In genomic region chr7:55086413-55087201, GRCh38 we compare ENCODE assay signal across 1 cellular context.
TF ChIP-seq lines count a peak whose summit lies in the region.

No MANE protein-coding gene starts in this region.

TF ChIP-seq in HepG2, 621 proteins besides CTCF, POLR2A, EP300 and RAD21 (continued from another document and continues in another):
- TF ChIP-seq ZNF557 (CRISPR knock-in tag; IDR thresholded peaks at IDR 0.05) (no peak), RBFOX2 (IDR thresholded peaks at IDR 0.05; ENCODE audit: low read depth, low read length) (no peak), IRX3 (CRISPR knock-in tag; IDR thresholded peaks at IDR 0.05; ENCODE audit: borderline replicate concordance, low read depth) (no peak), NKX3-1 (CRISPR knock-in tag; IDR thresholded peaks at IDR 0.05) (no peak), REXO4 (CRISPR knock-in tag; IDR thresholded peaks at IDR 0.05; ENCODE audit: borderline replicate concordance) (no peak), ZNF543 (CRISPR knock-in tag; IDR thresholded peaks at IDR 0.05) (no peak), KMT2A (CRISPR knock-in tag; IDR thresholded peaks at IDR 0.05) (no peak), HNRNPK (IDR thresholded peaks at IDR 0.05; ENCODE audit: low read depth, low read length, poor library complexity, severe bottlenecking) (no peak), EHMT2 (IDR thresholded peaks at IDR 0.05; ENCODE audit: borderline replicate concordance, low read depth, low read length) (no peak), FOXP4 (CRISPR knock-in tag; IDR thresholded peaks at IDR 0.05) (peak; percentile 29; the same call in 1 of the 2 replicates), SIX1 (CRISPR knock-in tag; IDR thresholded peaks at IDR 0.05; ENCODE audit: borderline replicate concordance) (no peak), USF2 (IDR thresholded peaks at IDR 0.05; ENCODE audit: low read depth, low read length) (no peak), USF2 (CRISPR knock-in tag; IDR thresholded peaks at IDR 0.05; ENCODE audit: borderline replicate concordance) (no peak), CHD2 (IDR thresholded peaks at IDR 0.05; ENCODE audit: low read depth, low read length) (no peak), MATR3 (CRISPR knock-in tag; IDR thresholded peaks at IDR 0.05) (no peak), ZNF749 (CRISPR knock-in tag; IDR thresholded peaks at IDR 0.05; ENCODE audit: borderline replicate concordance) (no peak), PATZ1 (CRISPR knock-in tag; IDR thresholded peaks at IDR 0.05) (peak; percentile 26; the same call in 1 of the 2 replicates), GLMP (CRISPR knock-in tag; IDR thresholded peaks at IDR 0.05; ENCODE audit: borderline replicate concordance) (no peak), HNF1B (CRISPR knock-in tag; IDR thresholded peaks at IDR 0.05) (no peak), ZNF160 (CRISPR knock-in tag; IDR thresholded peaks at IDR 0.05) (no peak), ZFP36L1 (CRISPR knock-in tag; IDR thresholded peaks at IDR 0.05) (no peak), SNAI1 (CRISPR knock-in tag; IDR thresholded peaks at IDR 0.05; ENCODE audit: borderline replicate concordance) (no peak), HHEX (CRISPR knock-in tag; IDR thresholded peaks at IDR 0.05) (peak; percentile 49; the same call in 1 of the 2 replicates), RFX1 (IDR thresholded peaks at IDR 0.05) (no peak), CENPX (CRISPR knock-in tag; IDR thresholded peaks at IDR 0.05) (no peak), SNAPC2 (CRISPR knock-in tag; IDR thresholded peaks at IDR 0.05) (no peak), RFXANK (CRISPR knock-in tag; IDR thresholded peaks at IDR 0.05) (no peak), ZBTB2 (CRISPR knock-in tag; IDR thresholded peaks at IDR 0.05; ENCODE audit: low read depth) (no peak), ZNF883 (CRISPR knock-in tag; IDR thresholded peaks at IDR 0.05; ENCODE audit: not compliant biosample characterization) (no peak), ZNF251 (CRISPR knock-in tag; IDR thresholded peaks at IDR 0.05) (no peak), HNF4A (CRISPR knock-in tag; IDR thresholded peaks at IDR 0.05) (peak; percentile 17), RBAK (CRISPR knock-in tag; IDR thresholded peaks at IDR 0.05) (no peak), ZNF547 (CRISPR knock-in tag; IDR thresholded peaks at IDR 0.05) (no peak), ZNF737 (CRISPR knock-in tag; IDR thresholded peaks at IDR 0.05; ENCODE audit: borderline replicate concordance) (no peak), MBD4 (IDR thresholded peaks at IDR 0.05; ENCODE audit: borderline replicate concordance, low read length) (no peak), MAFG (CRISPR knock-in tag; IDR thresholded peaks at IDR 0.05) (no peak), ZNF615 (CRISPR knock-in tag; IDR thresholded peaks at IDR 0.05; ENCODE audit: borderline replicate concordance) (no peak), SRSF4 (IDR thresholded peaks at IDR 0.05; ENCODE audit: low read depth, low read length, poor library complexity, severe bottlenecking) (no peak), TRIM24 (CRISPR knock-in tag; IDR thresholded peaks at IDR 0.05) (no peak), SALL1 (CRISPR knock-in tag; IDR thresholded peaks at IDR 0.05) (peak; percentile 62; the same call in 1 of the 2 replicates), ZNF44 (CRISPR knock-in tag; IDR thresholded peaks at IDR 0.05) (no peak), CC2D1A (CRISPR knock-in tag; IDR thresholded peaks at IDR 0.05) (0 out of 2 replicates have a peak, but pooled peaks have one; percentile 33), ZNF549 (CRISPR knock-in tag; IDR thresholded peaks at IDR 0.05) (no peak)
- TF ChIP-seq, protein P1, sequence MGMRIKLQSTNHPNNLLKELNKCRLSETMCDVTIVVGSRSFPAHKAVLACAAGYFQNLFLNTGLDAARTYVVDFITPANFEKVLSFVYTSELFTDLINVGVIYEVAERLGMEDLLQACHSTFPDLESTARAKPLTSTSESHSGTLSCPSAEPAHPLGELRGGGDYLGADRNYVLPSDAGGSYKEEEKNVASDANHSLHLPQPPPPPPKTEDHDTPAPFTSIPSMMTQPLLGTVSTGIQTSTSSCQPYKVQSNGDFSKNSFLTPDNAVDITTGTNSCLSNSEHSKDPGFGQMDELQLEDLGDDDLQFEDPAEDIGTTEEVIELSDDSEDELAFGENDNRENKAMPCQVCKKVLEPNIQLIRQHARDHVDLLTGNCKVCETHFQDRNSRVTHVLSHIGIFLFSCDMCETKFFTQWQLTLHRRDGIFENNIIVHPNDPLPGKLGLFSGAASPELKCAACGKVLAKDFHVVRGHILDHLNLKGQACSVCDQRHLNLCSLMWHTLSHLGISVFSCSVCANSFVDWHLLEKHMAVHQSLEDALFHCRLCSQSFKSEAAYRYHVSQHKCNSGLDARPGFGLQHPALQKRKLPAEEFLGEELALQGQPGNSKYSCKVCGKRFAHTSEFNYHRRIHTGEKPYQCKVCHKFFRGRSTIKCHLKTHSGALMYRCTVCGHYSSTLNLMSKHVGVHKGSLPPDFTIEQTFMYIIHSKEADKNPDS (CRISPR knock-in tag; IDR thresholded peaks at IDR 0.05) = no peak
- TF ChIP-seq, protein P2, sequence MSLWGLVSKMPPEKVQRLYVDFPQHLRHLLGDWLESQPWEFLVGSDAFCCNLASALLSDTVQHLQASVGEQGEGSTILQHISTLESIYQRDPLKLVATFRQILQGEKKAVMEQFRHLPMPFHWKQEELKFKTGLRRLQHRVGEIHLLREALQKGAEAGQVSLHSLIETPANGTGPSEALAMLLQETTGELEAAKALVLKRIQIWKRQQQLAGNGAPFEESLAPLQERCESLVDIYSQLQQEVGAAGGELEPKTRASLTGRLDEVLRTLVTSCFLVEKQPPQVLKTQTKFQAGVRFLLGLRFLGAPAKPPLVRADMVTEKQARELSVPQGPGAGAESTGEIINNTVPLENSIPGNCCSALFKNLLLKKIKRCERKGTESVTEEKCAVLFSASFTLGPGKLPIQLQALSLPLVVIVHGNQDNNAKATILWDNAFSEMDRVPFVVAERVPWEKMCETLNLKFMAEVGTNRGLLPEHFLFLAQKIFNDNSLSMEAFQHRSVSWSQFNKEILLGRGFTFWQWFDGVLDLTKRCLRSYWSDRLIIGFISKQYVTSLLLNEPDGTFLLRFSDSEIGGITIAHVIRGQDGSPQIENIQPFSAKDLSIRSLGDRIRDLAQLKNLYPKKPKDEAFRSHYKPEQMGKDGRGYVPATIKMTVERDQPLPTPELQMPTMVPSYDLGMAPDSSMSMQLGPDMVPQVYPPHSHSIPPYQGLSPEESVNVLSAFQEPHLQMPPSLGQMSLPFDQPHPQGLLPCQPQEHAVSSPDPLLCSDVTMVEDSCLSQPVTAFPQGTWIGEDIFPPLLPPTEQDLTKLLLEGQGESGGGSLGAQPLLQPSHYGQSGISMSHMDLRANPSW (CRISPR knock-in tag; IDR thresholded peaks at IDR 0.05; ENCODE audit: borderline replicate concordance) = no peak
- TF ChIP-seq, protein P3, sequence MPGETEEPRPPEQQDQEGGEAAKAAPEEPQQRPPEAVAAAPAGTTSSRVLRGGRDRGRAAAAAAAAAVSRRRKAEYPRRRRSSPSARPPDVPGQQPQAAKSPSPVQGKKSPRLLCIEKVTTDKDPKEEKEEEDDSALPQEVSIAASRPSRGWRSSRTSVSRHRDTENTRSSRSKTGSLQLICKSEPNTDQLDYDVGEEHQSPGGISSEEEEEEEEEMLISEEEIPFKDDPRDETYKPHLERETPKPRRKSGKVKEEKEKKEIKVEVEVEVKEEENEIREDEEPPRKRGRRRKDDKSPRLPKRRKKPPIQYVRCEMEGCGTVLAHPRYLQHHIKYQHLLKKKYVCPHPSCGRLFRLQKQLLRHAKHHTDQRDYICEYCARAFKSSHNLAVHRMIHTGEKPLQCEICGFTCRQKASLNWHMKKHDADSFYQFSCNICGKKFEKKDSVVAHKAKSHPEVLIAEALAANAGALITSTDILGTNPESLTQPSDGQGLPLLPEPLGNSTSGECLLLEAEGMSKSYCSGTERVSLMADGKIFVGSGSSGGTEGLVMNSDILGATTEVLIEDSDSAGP (CRISPR knock-in tag; IDR thresholded peaks at IDR 0.05; ENCODE audit: borderline replicate concordance) = 0 out of 2 replicates have a peak, but pooled peaks have one; percentile 30
- TF ChIP-seq, protein P4, sequence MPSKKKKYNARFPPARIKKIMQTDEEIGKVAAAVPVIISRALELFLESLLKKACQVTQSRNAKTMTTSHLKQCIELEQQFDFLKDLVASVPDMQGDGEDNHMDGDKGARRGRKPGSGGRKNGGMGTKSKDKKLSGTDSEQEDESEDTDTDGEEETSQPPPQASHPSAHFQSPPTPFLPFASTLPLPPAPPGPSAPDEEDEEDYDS (CRISPR knock-in tag; IDR thresholded peaks at IDR 0.05) = 0 out of 2 replicates have a peak, but pooled peaks have one; percentile 23
- TF ChIP-seq, protein P5, sequence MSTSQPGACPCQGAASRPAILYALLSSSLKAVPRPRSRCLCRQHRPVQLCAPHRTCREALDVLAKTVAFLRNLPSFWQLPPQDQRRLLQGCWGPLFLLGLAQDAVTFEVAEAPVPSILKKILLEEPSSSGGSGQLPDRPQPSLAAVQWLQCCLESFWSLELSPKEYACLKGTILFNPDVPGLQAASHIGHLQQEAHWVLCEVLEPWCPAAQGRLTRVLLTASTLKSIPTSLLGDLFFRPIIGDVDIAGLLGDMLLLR (CRISPR knock-in tag; IDR thresholded peaks at IDR 0.05) = no peak
